In the genomic region with DNA sequence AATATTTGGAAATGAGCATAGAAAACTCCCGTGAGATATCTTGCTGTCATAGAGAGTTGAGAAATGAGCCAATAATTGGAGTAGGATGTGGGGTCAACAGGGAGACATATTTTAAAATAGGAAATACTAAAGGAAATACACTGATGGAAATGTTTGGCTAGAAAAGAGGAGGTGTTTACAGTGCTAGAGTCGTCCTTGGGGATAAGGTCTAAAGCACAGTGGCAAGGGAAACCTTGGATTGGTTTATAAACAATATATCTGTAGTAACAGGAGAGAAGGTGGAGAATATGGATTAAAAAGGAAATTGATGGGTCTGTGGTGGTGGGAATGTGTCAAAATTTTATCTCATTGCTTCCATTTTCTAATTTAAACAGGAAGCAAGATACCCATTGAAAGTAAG, we compare ENCODE assay signal across 7 cellular contexts.
"Had no signal": no experiment of that assay in that cellular context is flagged by ENCODE, and none has a peak within 500 bp of the region (broad histone marks: within the 10 kb centered on the region; RNA-seq: fewer than 3 reads in every experiment).

No MANE protein-coding gene starts in this region.

- H3K9ac ChIP-seq: GM23248 had no signal

- H3K4me3 ChIP-seq: GM23248 had no signal

- H3K27ac Mint-ChIP-seq: H9, IgD-negative memory B cell had no signal

- H3K4me1 Mint-ChIP-seq: IgD-negative memory B cell had no signal

- FAIRE-seq: H54, HTR-8/SVneo had no signal

- H3K27ac ChIP-seq: GM23248 had no signal

- H3K4me3 Mint-ChIP-seq: H9, IgD-negative memory B cell had no signal

- H3K9me3 Mint-ChIP-seq: H9, IgD-negative memory B cell had no signal

- H3K27me3 Mint-ChIP-seq: IgD-negative memory B cell had no signal

- H2AFZ ChIP-seq: GM23248 had no signal

- DNase-seq: GM23248, GOT3, H9, HCEC 1CT had no signal
